ENCODE assay signal across 1 cellular context in genomic region chr2:233075966-233076339, GRCh38.
TF ChIP-seq lines count a peak whose summit lies in the region.

No MANE protein-coding gene starts in this region.

TF ChIP-seq in WTC11, 78 proteins besides CTCF, POLR2A, EP300 and RAD21 (continued from another document):
- TF ChIP-seq, protein P1, sequence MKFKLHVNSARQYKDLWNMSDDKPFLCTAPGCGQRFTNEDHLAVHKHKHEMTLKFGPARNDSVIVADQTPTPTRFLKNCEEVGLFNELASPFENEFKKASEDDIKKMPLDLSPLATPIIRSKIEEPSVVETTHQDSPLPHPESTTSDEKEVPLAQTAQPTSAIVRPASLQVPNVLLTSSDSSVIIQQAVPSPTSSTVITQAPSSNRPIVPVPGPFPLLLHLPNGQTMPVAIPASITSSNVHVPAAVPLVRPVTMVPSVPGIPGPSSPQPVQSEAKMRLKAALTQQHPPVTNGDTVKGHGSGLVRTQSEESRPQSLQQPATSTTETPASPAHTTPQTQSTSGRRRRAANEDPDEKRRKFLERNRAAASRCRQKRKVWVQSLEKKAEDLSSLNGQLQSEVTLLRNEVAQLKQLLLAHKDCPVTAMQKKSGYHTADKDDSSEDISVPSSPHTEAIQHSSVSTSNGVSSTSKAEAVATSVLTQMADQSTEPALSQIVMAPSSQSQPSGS (CRISPR knock-in tag; IDR thresholded peaks at IDR 0.05; ENCODE audit: borderline replicate concordance, low read depth): no peak
- no peak for TF ChIP-seq ETV6 (CRISPR knock-in tag; IDR thresholded peaks at IDR 0.05)
- no peak for TF ChIP-seq RELA (CRISPR knock-in tag; IDR thresholded peaks at IDR 0.05; ENCODE audit: borderline replicate concordance)
- TF ChIP-seq ARID4B (CRISPR knock-in tag; IDR thresholded peaks at IDR 0.05; ENCODE audit: borderline replicate concordance): no peak
- no peak for TF ChIP-seq NR3C1 (CRISPR knock-in tag; conservative IDR thresholded peaks at IDR 0.05; ENCODE audit: low read depth)
TF ChIP-seq in WTC11: peak in this region for 0.
